Comparison of ENCODE assay signal across 25 cellular contexts in the genomic region with DNA sequence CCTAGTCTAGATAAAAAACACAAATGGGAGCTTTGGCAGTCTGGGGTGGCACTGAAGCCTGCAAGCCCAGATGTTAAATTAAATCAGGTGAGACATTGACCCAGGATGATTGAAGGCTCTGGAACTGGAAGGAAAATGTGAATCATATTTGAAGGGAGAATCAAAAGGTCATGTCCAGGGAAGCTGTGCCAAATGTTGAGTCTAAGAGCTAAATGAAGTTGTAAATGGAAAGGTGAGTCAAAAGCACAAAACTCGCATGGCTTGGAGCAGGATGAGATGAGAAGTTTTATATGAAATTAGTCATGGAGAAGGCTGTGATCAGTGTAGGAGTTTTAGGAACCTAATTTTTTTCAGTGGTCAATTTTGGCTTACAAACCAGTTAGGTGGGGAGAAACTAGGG.
DNase-seq lines count a peak whose midpoint lies in the region; ATAC-seq and TF ChIP-seq lines count a peak whose summit lies in the region.
"Had no signal": no experiment of that assay in that cellular context is flagged by ENCODE, and none has a peak within 500 bp of the region (broad histone marks: within the 10 kb centered on the region; RNA-seq: fewer than 3 reads in every experiment).

No MANE protein-coding gene starts in this region.

- H3K9me3 ChIP-seq in mammary epithelial cell (replicated peaks; ENCODE audit: insufficient read depth, low read length) = peaks cover 9% of the 10 kb centered on the region
- H3K9me3 ChIP-seq in osteoblast (ENCODE audit: low read depth, low read length) = no peaks in the 10 kb centered on the region
- H3K9me3 ChIP-seq in right atrium auricular region = peaks cover 0 to 45% of the 10 kb centered on the region in 2 donors

- H3K27ac ChIP-seq in mammary epithelial cell (ENCODE audit: insufficient read depth, low read depth, low read length) (no peak overlapping the region), osteoblast (ENCODE audit: low read depth, low read length) (peak overlapping the region; percentile 27), right atrium auricular region (no peak overlapping the region)
- H3K27ac ChIP-seq: adrenal gland, brain microvascular endothelial cell, parathyroid adenoma, upper lobe of right lung had no signal

- no peak overlapping the region for H3K27ac Mint-ChIP-seq in type B pancreatic cell
- H3K27ac Mint-ChIP-seq: activated naive CD4-positive, alpha-beta T cell treated with anti-CD3 and anti-CD28 coated beads for 36 hours; WTC11 had no signal

- CTCF ChIA-PET in mammary epithelial cell (lab: Charles Lee; ENCODE audit: low non-redundant PET) = no interaction called here

- peaks cover 17% of the 10 kb centered on the region for H3K9me3 Mint-ChIP-seq in type B pancreatic cell

- peaks cover 10% of the 10 kb centered on the region for H3K36me3 Mint-ChIP-seq in type B pancreatic cell

- no peaks in the 10 kb centered on the region for H3K27me3 Mint-ChIP-seq in type B pancreatic cell

- intact Hi-C loops in mammary epithelial cell (cut with micrococcal nuclease) = no loop called here

- H3K4me3 Mint-ChIP-seq in type B pancreatic cell = no peak overlapping the region
- H3K4me3 Mint-ChIP-seq: activated naive CD4-positive, alpha-beta T cell treated with anti-CD3 and anti-CD28 coated beads for 36 hours; neural crest cell; WTC11 had no signal

- in situ Hi-C loops in mammary epithelial cell (cut with MboI; ENCODE audit: low sequenced_read_pairs in 2 of 2) = no loop called here

- TF ChIP-seq CTCF in mammary epithelial cell (conservative IDR thresholded peaks at IDR 0.05 in 1 of 2, IDR thresholded peaks at IDR 0.05 in 1 of 2; ENCODE audit: extremely low read depth in 1 of 2, insufficient read depth in 1 of 2, low read depth in 1 of 2, low read length in 2 of 2) (no peak), osteoblast (IDR thresholded peaks at IDR 0.05; ENCODE audit: extremely low read depth, low read depth, low read length) (no peak), right atrium auricular region (IDR thresholded peaks at IDR 0.05) (no peak), type B pancreatic cell (conservative IDR thresholded peaks at IDR 0.05) (no peak)

- H3K4me1 ChIP-seq in mammary epithelial cell (ENCODE audit: insufficient read depth, low read length) (no peaks in the 10 kb centered on the region), osteoblast (ENCODE audit: insufficient read depth, low read length) (peaks cover 12% of the 10 kb centered on the region), right atrium auricular region (no peaks in the 10 kb centered on the region)
- H3K4me1 ChIP-seq: adrenal gland, parathyroid adenoma, upper lobe of right lung had no signal

- H3K4me3 ChIP-seq in mammary epithelial cell (replicated peaks in 1 of 3; ENCODE audit: insufficient read depth in 1 of 3, low read depth in 2 of 3, low read length in 3 of 3) = no peak overlapping the region
- no peak overlapping the region for H3K4me3 ChIP-seq in osteoblast (ENCODE audit: insufficient read depth, low read length)
- no peak overlapping the region for H3K4me3 ChIP-seq in right atrium auricular region
- H3K4me3 ChIP-seq: adrenal gland, upper lobe of right lung had no signal

- BruUV-seq in mammary epithelial cell (replicated peaks; lab: Mats Ljungman, UMichigan) = no TSS peak

- H3K79me2 ChIP-seq in mammary epithelial cell (ENCODE audit: insufficient read depth, low read length) (no peaks in the 10 kb centered on the region), osteoblast (ENCODE audit: insufficient read depth, low read length) (no peaks in the 10 kb centered on the region)
- H3K79me2 ChIP-seq: parathyroid adenoma had no signal

- H3K9ac ChIP-seq in mammary epithelial cell (ENCODE audit: insufficient read depth, low read length) = no peak overlapping the region
- H3K9ac ChIP-seq: parathyroid adenoma had no signal

- no peak for ATAC-seq in GM18498 (IDR thresholded peaks at IDR 0.05; ENCODE audit: unreplicated experiment)
- ATAC-seq: left colon, Right ventricle myocardium inferior, upper lobe of right lung, WTC11 had no signal

- peak; percentile 34 for DNase-seq in EH (ENCODE audit: low read depth)
- DNase-seq in LHCN-M2 (ENCODE audit: low read depth) = peak; percentile 45
- DNase-seq in mammary epithelial cell = peak; percentile 83
- DNase-seq in osteoblast (ENCODE audit: insufficient read length, low spot score, missing footprints) = peak; percentile 78
- no peak for DNase-seq in right atrium auricular region (ENCODE audit: low spot score)
- no peak for DNase-seq in type B pancreatic cell (ENCODE audit: extremely low spot score, unreplicated experiment)
- DNase-seq in NOMO-1 treated with dmso at 0.1 percent for 144 hours (lab: John Stamatoyannopoulos, UW; ENCODE audit: unreplicated experiment) = no peak
- DNase-seq: activated CD4-positive, alpha-beta T cell treated with anti-CD3 and anti-CD28 coated beads, Interleukin-2, amount 50 U/mL, for 4 hours; activated naive CD4-positive, alpha-beta T cell treated with anti-CD3 and anti-CD28 coated beads for 36 hours; brain microvascular endothelial cell; erythroblast; GOT3; KBM-7; left colon; NCI-H1436 treated with DMSO at 0.1 percent for 48 hours; NCI-H446 treated with DMSO at 0.1 percent for 48 hours; NCI-H82; stimulated activated CD4-positive, alpha-beta T cell treated with anti-CD3 and anti-CD28 coated beads, Interleukin-2, amount 100 ng/mL, for 24 hours; upper lobe of right lung had no signal

- H3K27me3 ChIP-seq in mammary epithelial cell (ENCODE audit: insufficient read depth, low read length) = no peaks in the 10 kb centered on the region
- H3K27me3 ChIP-seq in osteoblast (ENCODE audit: insufficient read depth, low read length) = no peaks in the 10 kb centered on the region
- no peaks in the 10 kb centered on the region for H3K27me3 ChIP-seq in right atrium auricular region
- H3K27me3 ChIP-seq: adrenal gland, brain microvascular endothelial cell, upper lobe of right lung had no signal

- WGBS in mammary epithelial cell (ENCODE audit: low coverage, missing lambda C conversion rate) = 31% methylated on average over 1 of the region's 1 CpG

- H3K4me2 ChIP-seq in mammary epithelial cell (ENCODE audit: insufficient read depth, low read depth, low read length) = no peak overlapping the region
- no peak overlapping the region for H3K4me2 ChIP-seq in osteoblast (ENCODE audit: insufficient read depth, low read length)

- H4K20me1 ChIP-seq in mammary epithelial cell (ENCODE audit: insufficient read depth, low read length) (no peaks in the 10 kb centered on the region), osteoblast (ENCODE audit: insufficient read depth, low read length) (no peaks in the 10 kb centered on the region)

- dilution Hi-C loops in mammary epithelial cell (cut with HindIII; ENCODE audit: low sequenced_read_pairs) = no loop called here

- H2AFZ ChIP-seq in mammary epithelial cell (ENCODE audit: low read depth, low read length) (no peak overlapping the region), osteoblast (ENCODE audit: low read length) (no peak overlapping the region)
- H2AFZ ChIP-seq: parathyroid adenoma had no signal

- H3K4me1 Mint-ChIP-seq in type B pancreatic cell (ENCODE audit: unreplicated experiment) = no peaks in the 10 kb centered on the region
- H3K4me1 Mint-ChIP-seq: neural crest cell had no signal

- H3K36me3 ChIP-seq in mammary epithelial cell (ENCODE audit: insufficient read depth, low read length) (no peaks in the 10 kb centered on the region), osteoblast (ENCODE audit: insufficient read depth, low read length) (no peaks in the 10 kb centered on the region), right atrium auricular region (no peaks in the 10 kb centered on the region)
- H3K36me3 ChIP-seq: adrenal gland, brain microvascular endothelial cell, upper lobe of right lung had no signal

Comparison
In these comparisons a context has a peak if more than half of its experiments do, and no peak if none do; other contexts are left out.
1. DNase-seq: peak in EH (single experiment), LHCN-M2 (single experiment), mammary epithelial cell (single experiment) and osteoblast (single experiment); none in right atrium auricular region (single experiment), type B pancreatic cell (single experiment) and NOMO-1 treated with dmso at 0.1 percent for 144 hours (single experiment).